Comparison of ENCODE assay signal across 1 cellular context in the genomic region with DNA sequence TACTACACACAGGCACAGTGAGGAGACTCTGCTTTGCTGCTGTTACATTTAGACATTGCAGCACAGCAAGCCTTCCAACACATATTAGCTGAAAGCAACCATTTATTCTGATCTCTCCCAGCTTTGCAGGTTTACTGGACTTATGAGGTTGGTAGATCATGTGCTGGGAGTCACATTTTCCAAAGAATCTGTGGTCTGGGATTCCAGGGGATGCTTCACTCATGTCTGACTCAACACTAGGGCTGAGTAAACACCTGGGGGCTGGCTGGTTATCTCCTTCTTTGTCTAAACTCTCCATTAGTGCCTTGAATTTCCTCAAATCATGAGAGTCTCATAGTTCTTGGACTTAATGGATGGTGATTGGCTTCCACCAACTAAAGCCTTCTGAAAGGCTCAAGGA.
TF ChIP-seq lines count a peak whose summit lies in the region.

No MANE protein-coding gene starts in this region.

TF ChIP-seq in A549, 52 proteins besides CTCF, POLR2A, EP300 and RAD21 (continued from another document):
- TF ChIP-seq CEBPB (IDR thresholded peaks at IDR 0.05) (no peak), TFCP2L1 (CRISPR knock-in tag; IDR thresholded peaks at IDR 0.05) (no peak), FOSL2 (IDR thresholded peaks at IDR 0.05) (no peak), FOSL2 (CRISPR knock-in tag; IDR thresholded peaks at IDR 0.05) (no peak), ZC3H11A (IDR thresholded peaks at IDR 0.05) (no peak), CHD4 (IDR thresholded peaks at IDR 0.05; ENCODE audit: borderline replicate concordance) (no peak)
- TF ChIP-seq, protein P1, sequence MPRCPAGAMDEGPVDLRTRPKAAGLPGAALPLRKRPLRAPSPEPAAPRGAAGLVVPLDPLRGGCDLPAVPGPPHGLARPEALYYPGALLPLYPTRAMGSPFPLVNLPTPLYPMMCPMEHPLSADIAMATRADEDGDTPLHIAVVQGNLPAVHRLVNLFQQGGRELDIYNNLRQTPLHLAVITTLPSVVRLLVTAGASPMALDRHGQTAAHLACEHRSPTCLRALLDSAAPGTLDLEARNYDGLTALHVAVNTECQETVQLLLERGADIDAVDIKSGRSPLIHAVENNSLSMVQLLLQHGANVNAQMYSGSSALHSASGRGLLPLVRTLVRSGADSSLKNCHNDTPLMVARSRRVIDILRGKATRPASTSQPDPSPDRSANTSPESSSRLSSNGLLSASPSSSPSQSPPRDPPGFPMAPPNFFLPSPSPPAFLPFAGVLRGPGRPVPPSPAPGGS (IDR thresholded peaks at IDR 0.05), result no peak
- TF ChIP-seq, protein P2, sequence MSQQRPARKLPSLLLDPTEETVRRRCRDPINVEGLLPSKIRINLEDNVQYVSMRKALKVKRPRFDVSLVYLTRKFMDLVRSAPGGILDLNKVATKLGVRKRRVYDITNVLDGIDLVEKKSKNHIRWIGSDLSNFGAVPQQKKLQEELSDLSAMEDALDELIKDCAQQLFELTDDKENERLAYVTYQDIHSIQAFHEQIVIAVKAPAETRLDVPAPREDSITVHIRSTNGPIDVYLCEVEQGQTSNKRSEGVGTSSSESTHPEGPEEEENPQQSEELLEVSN (IDR thresholded peaks at IDR 0.05; ENCODE audit: borderline replicate concordance, low read depth), result no peak
TF ChIP-seq in A549: peak in this region for 0.
